ENCODE assay signal across 23 cellular contexts in genomic region chr2:230384986-230385385, GRCh38.
"Had no signal": no experiment of that assay in that cellular context is flagged by ENCODE, and none has a peak within 500 bp of the region (broad histone marks: within the 10 kb centered on the region; RNA-seq: fewer than 3 reads in every experiment).

No MANE protein-coding gene starts in this region.

- DNase-seq: Kasumi-1, MM.1S, NCI-H1092 treated with DMSO at 0.1 percent for 48 hours, NCI-H1436, NCI-H187, NCI-H2029, NCI-H2081 treated with DMSO at 0.1 percent for 48 hours, NCI-H2171, NCI-H226, NCI-H446, NCI-H510A, NCI-H524 treated with DMSO at 0.1 percent for 48 hours, NCI-H69, NCI-H774, RPMI8226, SHP77 treated with DMSO at 0.1 percent for 48 hours, SJCRH30 had no signal

- H3K27ac ChIP-seq: HL-60, KMS-11, SJCRH30 had no signal

- H3K36me3 ChIP-seq: SJCRH30 had no signal

- ATAC-seq: K562, SK-N-SH treated with all-trans-retinoic acid at 6 μM for 48 hours had no signal

- H3K4me3 Mint-ChIP-seq: IgD-negative memory B cell had no signal

- H3K4me3 ChIP-seq: K562, SJCRH30 had no signal

- H3K9me3 ChIP-seq: SJCRH30 had no signal

- H3K9me3 Mint-ChIP-seq: IgD-negative memory B cell had no signal

- H3K27me3 ChIP-seq: SJCRH30 had no signal

- H3K4me1 ChIP-seq: SJCRH30 had no signal

- FAIRE-seq: K562, RCC 7860 had no signal

- H3K27me3 Mint-ChIP-seq: IgD-negative memory B cell had no signal
